ENCODE assay signal across 8 cellular contexts in the genomic region with DNA sequence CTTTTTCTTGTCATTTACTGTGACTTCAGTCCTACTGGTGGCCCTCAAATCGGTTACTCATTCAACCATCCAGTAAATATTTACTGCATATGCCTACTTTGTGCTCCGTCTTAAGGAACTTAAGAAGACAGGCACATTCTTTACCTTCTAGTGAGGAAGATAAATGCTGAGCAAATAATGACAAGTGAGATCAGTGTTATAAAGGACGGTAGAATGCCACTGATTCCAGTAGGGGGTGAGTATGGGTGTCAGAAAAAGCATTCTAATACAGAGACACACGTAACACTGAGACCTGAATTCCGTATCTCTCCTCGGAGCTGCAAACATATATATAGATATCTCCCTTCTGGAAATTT. TPM values are rescaled to one million over a fixed set of nuclear protein-coding genes. Genes with fewer than 3 reads are reported as not detected.
DNase-seq lines count a peak whose midpoint lies in the region; ATAC-seq and TF ChIP-seq lines count a peak whose summit lies in the region.

No MANE protein-coding gene starts in this region.

- no peaks in the 10 kb centered on the region for H3K9me3 Mint-ChIP-seq in stimulated activated naive CD8-positive, alpha-beta T cell treated with anti-CD3 and anti-CD28 coated beads, Interleukin-15, Interleukin-2, amounts not matched to agents 100 ng/mL and 50 ng/mL, for 24 hours

- H3K27me3 Mint-ChIP-seq in stimulated activated naive CD8-positive, alpha-beta T cell treated with anti-CD3 and anti-CD28 coated beads, Interleukin-15, Interleukin-2, amounts not matched to agents 100 ng/mL and 50 ng/mL, for 24 hours, result no peaks in the 10 kb centered on the region

- peak overlapping the region in 2 of 3 donors; percentile 73 to 86 for H3K4me3 ChIP-seq in right lobe of liver

- H3K4me1 Mint-ChIP-seq in stimulated activated naive CD8-positive, alpha-beta T cell treated with anti-CD3 and anti-CD28 coated beads, Interleukin-15, Interleukin-2, amounts not matched to agents 100 ng/mL and 50 ng/mL, for 24 hours (ENCODE audit: low read depth), result peaks cover 55% of the 10 kb centered on the region

- H3K27me3 ChIP-seq in right lobe of liver, result no peaks in the 10 kb centered on the region

- H3K9me3 ChIP-seq in right lobe of liver, result no peaks in the 10 kb centered on the region

- ATAC-seq in stimulated activated naive CD8-positive, alpha-beta T cell treated with anti-CD3 and anti-CD28 coated beads, Interleukin-15, Interleukin-2, amounts not matched to agents 100 U/mL and 50 U/mL, for 24 hours, result no peak
- ATAC-seq in right lobe of liver (no peak), GM18867 (IDR thresholded peaks at IDR 0.05; ENCODE audit: unreplicated experiment) (no peak), GM18861 (IDR thresholded peaks at IDR 0.05; ENCODE audit: unreplicated experiment) (no peak)

- TF ChIP-seq POLR2A in right lobe of liver (IDR thresholded peaks at IDR 0.05), result no peak

- H3K36me3 ChIP-seq in right lobe of liver, result peaks cover 0 to 21% (median 7%) of the 10 kb centered on the region in 4 donors

- intact Hi-C loops in right lobe of liver (cut with DNase I), result no loop called here

- no peak for TF ChIP-seq CTCF in right lobe of liver (IDR thresholded peaks at IDR 0.05)

- H3K27ac Mint-ChIP-seq in stimulated activated naive CD8-positive, alpha-beta T cell treated with anti-CD3 and anti-CD28 coated beads, Interleukin-15, Interleukin-2, amounts not matched to agents 100 ng/mL and 50 ng/mL, for 24 hours, result peak overlapping the region; percentile 97

- peak overlapping the region; percentile 9 for H3K27ac ChIP-seq in adipose tissue (ENCODE audit: low read depth, low read length)
- peak overlapping the region in 2 of 3 donors; percentile 82 to 86 for H3K27ac ChIP-seq in right lobe of liver

- peaks cover 0 to 13% (median 0%) of the 10 kb centered on the region in 4 donors for H3K4me1 ChIP-seq in right lobe of liver

- no peak for DNase-seq in stimulated activated naive CD8-positive, alpha-beta T cell treated with anti-CD3 and anti-CD28 coated beads, Interleukin-15, Interleukin-2, amounts not matched to agents 100 U/mL and 50 U/mL, for 24 hours
- DNase-seq in right lobe of liver (no peak), NCI-H524 treated with DMSO at 0.1 percent for 48 hours (lab: John Stamatoyannopoulos, UW) (no peak), NCI-H526 (lab: John Stamatoyannopoulos, UW) (no peak)

- 39 to 63% (median 55%) methylated on average over 6 of the region's 6 CpGs for WGBS in adipose tissue, 3 donors
- WGBS in right lobe of liver (ENCODE audit: insufficient coverage, low coverage, low lambda C conversion rate, missing lambda C conversion rate), result 30% methylated on average over 3 of the region's 6 CpGs

- H3K36me3 Mint-ChIP-seq in stimulated activated naive CD8-positive, alpha-beta T cell treated with anti-CD3 and anti-CD28 coated beads, Interleukin-15, Interleukin-2, amounts not matched to agents 100 ng/mL and 50 ng/mL, for 24 hours (ENCODE audit: low read depth), result peaks cover 45% of the 10 kb centered on the region

- peak overlapping the region; percentile 99 for H3K4me3 Mint-ChIP-seq in stimulated activated naive CD8-positive, alpha-beta T cell treated with anti-CD3 and anti-CD28 coated beads, Interleukin-15, Interleukin-2, amounts not matched to agents 100 ng/mL and 50 ng/mL, for 24 hours

RNA-seq across cellular contexts. Expression of gene ANKRD42, which starts 1.6 kb away (rescaled TPM):
- polyA plus RNA-seq in adipose tissue, result 1 to 10 TPM; 4.1 to 7.3 (median 4.9) TPM
- 1 to 10 TPM; 3.2 to 5.9 (median 3.6) TPM for total RNA-seq in right lobe of liver

RNA-seq across cellular contexts. Expression of gene PCF11, which starts 38.2 kb away (rescaled TPM):
- polyA plus RNA-seq in adipose tissue, result 10 to 100 TPM; 18.4 to 33.7 (median 32.5) TPM
- total RNA-seq in right lobe of liver, result 10 to 100 TPM; 16.0 to 23.1 (median 18.9) TPM
